Comparison of ENCODE assay signal across 19 cellular contexts in genomic region chr3:113423699-113424098, GRCh38. TPM values are rescaled to one million over a fixed set of nuclear protein-coding genes. Genes with fewer than 3 reads are reported as not detected.
DNase-seq lines count a peak whose midpoint lies in the region; ATAC-seq lines count a peak whose summit lies in the region.
"Had no signal": no experiment of that assay in that cellular context is flagged by ENCODE, and none has a peak within 500 bp of the region (broad histone marks: within the 10 kb centered on the region; RNA-seq: fewer than 3 reads in every experiment).

No MANE protein-coding gene starts in this region.

- no peak overlapping the region for H3K4me3 ChIP-seq in SJCRH30
- H3K4me3 ChIP-seq: esophagus squamous epithelium, GM23338, lung, sigmoid colon had no signal

- H3K36me3 Mint-ChIP-seq in stimulated activated memory B cell treated with anti-CD40 and anti-IgM and Interleukin-4, amounts not matched to agents 10 μg/mL and 1 μg/mL and 100 μg/mL, for 72 hours, result peaks cover 63% of the 10 kb centered on the region

- no peaks in the 10 kb centered on the region for H3K27me3 Mint-ChIP-seq in stimulated activated memory B cell treated with anti-CD40 and anti-IgM and Interleukin-4, amounts not matched to agents 10 μg/mL and 1 μg/mL and 100 μg/mL, for 72 hours
- H3K27me3 Mint-ChIP-seq: activated CD4-positive, alpha-beta memory T cell treated with anti-CD3 and anti-CD28 coated beads for 36 hours; CD4-positive, CD25-positive, alpha-beta regulatory T cell; stimulated activated naive CD8-positive, alpha-beta T cell treated with anti-CD3 and anti-CD28 coated beads, Interleukin-15, Interleukin-2, amounts not matched to agents 100 ng/mL and 50 ng/mL, for 24 hours had no signal

- H3K27ac Mint-ChIP-seq in stimulated activated memory B cell treated with anti-CD40 and anti-IgM and Interleukin-4, amounts not matched to agents 10 μg/mL and 1 μg/mL and 100 μg/mL, for 72 hours, result peak overlapping the region; percentile 66
- H3K27ac Mint-ChIP-seq: activated CD4-positive, alpha-beta memory T cell treated with anti-CD3 and anti-CD28 coated beads for 36 hours; CD4-positive, CD25-positive, alpha-beta regulatory T cell; GM23338; stimulated activated naive CD8-positive, alpha-beta T cell treated with anti-CD3 and anti-CD28 coated beads, Interleukin-15, Interleukin-2, amounts not matched to agents 100 ng/mL and 50 ng/mL, for 24 hours had no signal

- H3K9me3 ChIP-seq in SJCRH30 (replicated peaks), result no peaks in the 10 kb centered on the region
- H3K9me3 ChIP-seq: esophagus squamous epithelium had no signal

- no peak overlapping the region for H3K4me3 Mint-ChIP-seq in stimulated activated memory B cell treated with anti-CD40 and anti-IgM and Interleukin-4, amounts not matched to agents 10 μg/mL and 1 μg/mL and 100 μg/mL, for 72 hours
- H3K4me3 Mint-ChIP-seq: activated CD4-positive, alpha-beta memory T cell treated with anti-CD3 and anti-CD28 coated beads for 36 hours; CD4-positive, CD25-positive, alpha-beta regulatory T cell; GM23338; neural crest cell; stimulated activated naive CD8-positive, alpha-beta T cell treated with anti-CD3 and anti-CD28 coated beads, Interleukin-15, Interleukin-2, amounts not matched to agents 100 ng/mL and 50 ng/mL, for 24 hours had no signal

- peaks cover 24% of the 10 kb centered on the region for H3K4me1 Mint-ChIP-seq in stimulated activated memory B cell treated with anti-CD40 and anti-IgM and Interleukin-4, amounts not matched to agents 10 μg/mL and 1 μg/mL and 100 μg/mL, for 72 hours
- H3K4me1 Mint-ChIP-seq: CD4-positive, CD25-positive, alpha-beta regulatory T cell; GM23338; neural crest cell had no signal

- DNase-seq in NAMALWA (ENCODE audit: low spot score) (peak; percentile 45), SJCRH30 (no peak), SHP77 treated with DMSO at 0.1 percent for 48 hours (lab: John Stamatoyannopoulos, UW) (no peak)
- DNase-seq: activated CD4-positive, alpha-beta memory T cell treated with anti-CD3 and anti-CD28 coated beads for 36 hours; esophagus squamous epithelium; KG1; NCI-H1930; NCI-H748 treated with DMSO at 0.1 percent for 48 hours; Right ventricle myocardium superior; sigmoid colon had no signal

- no peak overlapping the region for H3K27ac ChIP-seq in SJCRH30
- H3K27ac ChIP-seq: esophagus squamous epithelium had no signal

- peak; percentile 61 for ATAC-seq in GM18868 (IDR thresholded peaks at IDR 0.05; ENCODE audit: unreplicated experiment)
- ATAC-seq in GM21825 (IDR thresholded peaks at IDR 0.05; ENCODE audit: unreplicated experiment), result peak; percentile 57
- peak; percentile 45 for ATAC-seq in stimulated activated memory B cell treated with anti-CD40 and anti-IgM and Interleukin-4, amounts not matched to agents 10 μg/mL and 1 μg/mL and 100 μg/mL, for 72 hours
- ATAC-seq in HG03108 (IDR thresholded peaks at IDR 0.05; ENCODE audit: unreplicated experiment), result no peak
- ATAC-seq: GM23338 had no signal

- peaks cover 4% of the 10 kb centered on the region for H3K36me3 ChIP-seq in SJCRH30

- peaks cover 15% of the 10 kb centered on the region for H3K9me3 Mint-ChIP-seq in stimulated activated memory B cell treated with anti-CD40 and anti-IgM and Interleukin-4, amounts not matched to agents 10 μg/mL and 1 μg/mL and 100 μg/mL, for 72 hours
- H3K9me3 Mint-ChIP-seq: GM23338 had no signal

- no peaks in the 10 kb centered on the region for H3K4me1 ChIP-seq in SJCRH30
- H3K4me1 ChIP-seq: esophagus squamous epithelium had no signal

- no peaks in the 10 kb centered on the region for H3K27me3 ChIP-seq in SJCRH30
- H3K27me3 ChIP-seq: esophagus squamous epithelium, sigmoid colon had no signal

RNA-seq across cellular contexts. Expression of gene CFAP44, which starts 17.6 kb away (rescaled TPM):
- 3.1 and 5.0 TPM in 2 replicates for total RNA-seq in SJCRH30 (2014; rRNA removed; shearing (Covaris generic))
